In genomic region chr2:10123281-10123680, GRCh38 we compare ENCODE assay signal across 8 cellular contexts. TPM values are rescaled to one million over a fixed set of nuclear protein-coding genes. Genes with fewer than 3 reads are reported as not detected.
A peak's percentile ranks its signal among the peaks of the same experiment; 100 is the strongest.
DNase-seq lines count a peak whose midpoint lies in the region; TF ChIP-seq lines count a peak whose summit lies in the region.

No MANE protein-coding gene starts in this region.

- H3K4me3 ChIP-seq in muscle layer of duodenum (ENCODE audit: low read depth in 1 of 2, low read length in 2 of 2), result peak overlapping the region; percentile 53 to 68

- intact Hi-C loops in MCF 10A (cut with micrococcal nuclease), result no loop called here

- peaks cover 54% of the 10 kb centered on the region for H3K36me3 ChIP-seq in KOPT-K1 (ENCODE audit: insufficient read depth, low read length)
- H3K36me3 ChIP-seq in muscle layer of duodenum (ENCODE audit: control insufficient read depth in 1 of 2, insufficient read depth in 2 of 2, low read length in 2 of 2), result no peaks in the 10 kb centered on the region

- H3K27me3 Mint-ChIP-seq in MCF 10A (ENCODE audit: insufficient read depth, unreplicated experiment), result no peaks in the 10 kb centered on the region

- TF ChIP-seq CTCF in C4-2B (conservative IDR thresholded peaks at IDR 0.05), result no peak
- TF ChIP-seq CTCF in MCF 10A (IDR thresholded peaks at IDR 0.05; ENCODE audit: unreplicated experiment), result no peak
- no peak for TF ChIP-seq CTCF in GM13976 (IDR thresholded peaks at IDR 0.05; ENCODE audit: borderline replicate concordance, control extremely low read depth, extremely low read depth, insufficient read depth, missing control alignments)

- H3K36me3 Mint-ChIP-seq in MCF 10A (ENCODE audit: insufficient read depth, unreplicated experiment), result peaks cover 19% of the 10 kb centered on the region

- H3K4me3 Mint-ChIP-seq in MCF 10A (ENCODE audit: unreplicated experiment), result peak overlapping the region; percentile 97

- in situ Hi-C loops in GM13976 (cut with MboI; ENCODE audit: low sequenced_read_pairs, unreplicated experiment), result loop anchor here (10.0 kb wide), 1 partner anchor 292 kb away; no protein-coding TSS in a partner anchor

- H3K27ac ChIP-seq in C4-2B, result peak overlapping the region; percentile 96
- peak overlapping the region; percentile 99 for H3K27ac ChIP-seq in KOPT-K1 (ENCODE audit: low read depth, low read length, poor library complexity, severe bottlenecking)
- H3K27ac ChIP-seq in muscle layer of duodenum (ENCODE audit: low read length), result no peak overlapping the region

- H3K9me3 Mint-ChIP-seq in MCF 10A (ENCODE audit: unreplicated experiment), result no peaks in the 10 kb centered on the region

- H3K27ac Mint-ChIP-seq in MCF 10A (ENCODE audit: low read depth, unreplicated experiment), result no peak overlapping the region

- H3K9me3 ChIP-seq in KOPT-K1 (ENCODE audit: insufficient read depth, low read length, poor library complexity, severe bottlenecking) (no peaks in the 10 kb centered on the region), muscle layer of duodenum (ENCODE audit: control insufficient read depth in 1 of 2, low read length in 2 of 2) (no peaks in the 10 kb centered on the region)

- no TSS peak for BruUV-seq in MCF 10A (replicated peaks; lab: Mats Ljungman, UMichigan)

- CTCF ChIA-PET in MCF 10A (lab: Yijun Ruan, JAX), result interaction anchor here (0.7 to 5.1 kb wide), 8 partner anchors 17 to 311 kb away, joined by 3 to 126 read pairs (median 12); partner anchors contain the start of gene HPCAL1

- H3K4me1 Mint-ChIP-seq in MCF 10A (ENCODE audit: insufficient read depth, unreplicated experiment), result peaks cover 19% of the 10 kb centered on the region

- H3K4me1 ChIP-seq in muscle layer of duodenum (ENCODE audit: control insufficient read depth in 1 of 2, insufficient read depth in 2 of 2, low read length in 2 of 2), result peaks cover 0 to 33% of the 10 kb centered on the region in 2 donors

- H3K27me3 ChIP-seq in muscle layer of duodenum (ENCODE audit: low read depth, low read length), result peaks cover 9% of the 10 kb centered on the region

- DNase-seq in MCF 10A (ENCODE audit: unreplicated experiment) (no peak), GM13976 (ENCODE audit: low spot score) (no peak), A172 (ENCODE audit: low spot score) (no peak), NCI-H1694 (lab: John Stamatoyannopoulos, UW) (no peak), occipital lobe (lab: John Stamatoyannopoulos, UW) (no peak)

- POLR2A ChIA-PET in MCF 10A (lab: Yijun Ruan, JAX), result interaction anchor here (1.0 to 6.0 kb wide), 5 partner anchors 180 to 323 kb away, joined by 3 to 58 read pairs (median 22); partner anchors contain the start of gene HPCAL1

RNA-seq across cellular contexts. Expression of gene RRM2, which starts 0.7 kb away (rescaled TPM):
- 16.5 and 41.8 TPM in 2 replicates for total RNA-seq in MCF 10A (2022)
- 130 and 137 TPM in 2 replicates for total RNA-seq in A172 (2014; rRNA removed; shearing (Covaris generic))
- 4.8 TPM for total RNA-seq in occipital lobe

RNA-seq across cellular contexts. Expression of gene CYS1, which starts 43.1 kb away (rescaled TPM):
- total RNA-seq in MCF 10A (2022) (not detected in 2 replicates), occipital lobe (2.0 TPM)
- total RNA-seq in A172 (2014; rRNA removed; shearing (Covaris generic)), result 4.0 and 5.9 TPM in 2 replicates
